ENCODE assay signal across 1 cellular context in genomic region chr19:1205114-1206062, GRCh38.
TF ChIP-seq lines count a peak whose summit lies in the region.

Gene STK11, plus strand, starts transcription at chr19:1205778. Its CDS starts 1,136 bp downstream, at chr19:1206914.

TF ChIP-seq in HepG2, 621 proteins besides CTCF, POLR2A, EP300 and RAD21 (continued from another document and continues in another):
- TF ChIP-seq ZGPAT (CRISPR knock-in tag; IDR thresholded peaks at IDR 0.05) (peak; percentile 78), SNAPC5 (CRISPR knock-in tag; IDR thresholded peaks at IDR 0.05; ENCODE audit: borderline replicate concordance) (no peak; the same call in 1 of the 2 replicates), DMAP1 (CRISPR knock-in tag; IDR thresholded peaks at IDR 0.05) (peak; percentile 19; the same call in 1 of the 2 replicates), KLF16 (CRISPR knock-in tag; IDR thresholded peaks at IDR 0.05) (peak in 1 of 2 experiments; percentile 72; a peak in 1 of 4 replicates), ZNF292 (CRISPR knock-in tag; IDR thresholded peaks at IDR 0.05; ENCODE audit: borderline replicate concordance, low read depth) (no peak), ZEB1 (IDR thresholded peaks at IDR 0.05; ENCODE audit: insufficient replicate concordance, low read depth) (no peak), HNRNPLL (IDR thresholded peaks at IDR 0.05; ENCODE audit: low read depth, low read length, poor library complexity, severe bottlenecking) (peak; percentile 56), ZBTB7B (CRISPR knock-in tag; IDR thresholded peaks at IDR 0.05) (peak; percentile 98), PCBP1 (IDR thresholded peaks at IDR 0.05; ENCODE audit: borderline replicate concordance, low read depth, low read length) (peak; percentile 59; the same call in 1 of the 2 replicates), ZNF75D (CRISPR knock-in tag; IDR thresholded peaks at IDR 0.05; ENCODE audit: borderline replicate concordance) (no peak), CCDC6 (CRISPR knock-in tag; IDR thresholded peaks at IDR 0.05) (no peak), HMG20B (CRISPR knock-in tag; conservative IDR thresholded peaks at IDR 0.05) (0 out of 2 replicates have a peak, but pooled peaks have one; percentile 30), ETV6 (CRISPR knock-in tag; conservative IDR thresholded peaks at IDR 0.05) (0 out of 2 replicates have a peak, but pooled peaks have one; percentile 61), GMEB2 (CRISPR knock-in tag; IDR thresholded peaks at IDR 0.05; ENCODE audit: low read depth) (peak; percentile 86), ZNF816 (CRISPR knock-in tag; IDR thresholded peaks at IDR 0.05; ENCODE audit: borderline replicate concordance) (no peak), ZSCAN29 (CRISPR knock-in tag; conservative IDR thresholded peaks at IDR 0.05) (no peak), ZNF766 (CRISPR knock-in tag; IDR thresholded peaks at IDR 0.05; ENCODE audit: borderline replicate concordance) (0 out of 2 replicates have a peak, but pooled peaks have one; percentile 32), HNF4G (IDR thresholded peaks at IDR 0.05; ENCODE audit: borderline replicate concordance, low read depth, low read length) (peak; percentile 62; the same call in 1 of the 2 replicates), HNF4G (CRISPR knock-in tag; IDR thresholded peaks at IDR 0.05; ENCODE audit: borderline replicate concordance, low read depth) (peak; percentile 64; the same call in 1 of the 2 replicates), FOXP4 (CRISPR knock-in tag; IDR thresholded peaks at IDR 0.05) (peak; percentile 49), POGK (CRISPR knock-in tag; conservative IDR thresholded peaks at IDR 0.05) (peak; percentile 84), SP2 (CRISPR knock-in tag; IDR thresholded peaks at IDR 0.05) (peak; percentile 98), ZSCAN5A (CRISPR knock-in tag; IDR thresholded peaks at IDR 0.05; ENCODE audit: borderline replicate concordance) (no peak), SSRP1 (CRISPR knock-in tag; IDR thresholded peaks at IDR 0.05) (0 out of 2 replicates have a peak, but pooled peaks have one; percentile 37), ZNF639 (CRISPR knock-in tag; conservative IDR thresholded peaks at IDR 0.05) (peak; percentile 65), DR1 (CRISPR knock-in tag; IDR thresholded peaks at IDR 0.05) (0 out of 2 replicates have a peak, but pooled peaks have one; percentile 24), AHR (CRISPR knock-in tag; IDR thresholded peaks at IDR 0.05) (no peak), ZNF567 (CRISPR knock-in tag; IDR thresholded peaks at IDR 0.05; ENCODE audit: borderline replicate concordance) (peak; percentile 56; the same call in 1 of the 2 replicates), ZNF564 (CRISPR knock-in tag; IDR thresholded peaks at IDR 0.05) (no peak), ZBTB1 (CRISPR knock-in tag; IDR thresholded peaks at IDR 0.05; ENCODE audit: borderline replicate concordance) (no peak), ZFP36L2 (CRISPR knock-in tag; IDR thresholded peaks at IDR 0.05) (no peak), ARID4A (CRISPR knock-in tag; IDR thresholded peaks at IDR 0.05; ENCODE audit: borderline replicate concordance) (peak; percentile 63; the same call in 1 of the 2 replicates), SMAD9 (CRISPR knock-in tag; IDR thresholded peaks at IDR 0.05) (no peak), PBX2 (CRISPR knock-in tag; IDR thresholded peaks at IDR 0.05) (peak; percentile 95), ZNF547 (CRISPR knock-in tag; IDR thresholded peaks at IDR 0.05) (peak; percentile 73; the same call in 1 of the 2 replicates), TARDBP (CRISPR knock-in tag; IDR thresholded peaks at IDR 0.05) (peak; percentile 64; the same call in 1 of the 2 replicates), PHB2 (IDR thresholded peaks at IDR 0.05; ENCODE audit: partially characterized antibody) (no peak), CHD2 (IDR thresholded peaks at IDR 0.05; ENCODE audit: low read depth, low read length) (peak; percentile 81), GATAD2A (CRISPR knock-in tag; IDR thresholded peaks at IDR 0.05) (peak; percentile 56), SOX5 (CRISPR knock-in tag; IDR thresholded peaks at IDR 0.05; ENCODE audit: borderline replicate concordance) (peak; percentile 45; the same call in 1 of the 2 replicates), LRRFIP1 (CRISPR knock-in tag; conservative IDR thresholded peaks at IDR 0.05) (no peak), ZNF414 (CRISPR knock-in tag; IDR thresholded peaks at IDR 0.05) (no peak), ISL2 (CRISPR knock-in tag; IDR thresholded peaks at IDR 0.05) (0 out of 2 replicates have a peak, but pooled peaks have one; percentile 44), ZNF335 (CRISPR knock-in tag; IDR thresholded peaks at IDR 0.05) (peak; percentile 44; the same call in 1 of the 2 replicates)
